Comparison of ENCODE assay signal across 30 cellular contexts in the genomic region with DNA sequence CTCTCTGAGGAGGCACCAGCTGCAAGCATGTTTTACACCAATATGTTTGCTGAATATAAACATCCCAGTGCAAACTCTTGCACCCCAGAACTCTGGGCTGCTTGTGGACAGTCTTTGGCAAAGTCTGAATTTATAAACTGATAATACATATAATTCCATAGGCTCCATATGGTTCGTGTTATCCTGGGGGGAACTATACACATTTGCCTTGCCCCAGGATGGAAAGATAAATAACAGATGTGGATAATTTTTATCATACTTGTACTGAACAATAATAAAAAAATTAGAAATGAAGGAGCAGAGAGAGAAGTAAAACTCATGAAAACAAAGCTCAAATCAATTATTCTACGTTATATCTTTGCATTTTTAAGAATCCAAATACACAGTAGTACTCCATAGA.
"Had no signal": no experiment of that assay in that cellular context is flagged by ENCODE, and none has a peak within 500 bp of the region (broad histone marks: within the 10 kb centered on the region; RNA-seq: fewer than 3 reads in every experiment).

No MANE protein-coding gene starts in this region.

- ATAC-seq: activated naive CD4-positive, alpha-beta T cell treated with anti-CD3 and anti-CD28 coated beads, Interleukin-2, amount 50 U/mL, for 72 hours; activated naive CD8-positive, alpha-beta T cell treated with anti-CD3 and anti-CD28 coated beads, Interleukin-2, amount 50 U/mL, for 24 hours; activated T-cell treated with anti-CD3 and anti-CD28 coated beads, Interleukin-2, amount 50 U/mL, for 4 hours; activated T-cell treated with anti-CD3 and anti-CD28 coated beads, Interleukin-2, amount 50 U/mL, for 72 hours; activated T-helper 17 cell treated with anti-CD3 and anti-CD28 coated beads, Interleukin-2, amount 50 U/mL, for 72 hours; body of pancreas had no signal

- H3K9me3 ChIP-seq: adrenal gland, ascending aorta, body of pancreas had no signal

- H3K36me3 ChIP-seq: adrenal gland, ascending aorta, brain microvascular endothelial cell, breast epithelium, cardiac muscle cell had no signal

- H3K4me1 ChIP-seq: adrenal gland, ascending aorta, body of pancreas, breast epithelium had no signal

- H3K4me3 ChIP-seq: adrenal gland, ascending aorta, body of pancreas, breast epithelium, cardiac muscle cell had no signal

- H3K27ac ChIP-seq: adrenal gland, ascending aorta, body of pancreas, brain microvascular endothelial cell, breast epithelium, cardiac muscle cell had no signal

- DNase-seq: activated effector memory CD4-positive, alpha-beta T cell treated with anti-CD3 and anti-CD28 coated beads, Interleukin-2, amount 50 U/mL, for 16 hours; activated effector memory CD4-positive, alpha-beta T cell treated with Interleukin-2 at 50 U/mL for 16 hours; activated gamma-delta T cell; activated gamma-delta T cell treated with Interleukin-2 at 50 U/mL for 16 hours; activated naive CD4-positive, alpha-beta T cell; activated naive CD4-positive, alpha-beta T cell treated with anti-CD3 and anti-CD28 coated beads for 36 hours; activated naive CD4-positive, alpha-beta T cell treated with anti-CD3 and anti-CD28 coated beads, Interleukin-2, amount 10 ng/mL, durations not matched to agents 7 days and 5 days; activated naive CD4-positive, alpha-beta T cell treated with anti-CD3 and anti-CD28 coated beads, Interleukin-2, amount 50 U/mL, for 16 hours; activated naive CD4-positive, alpha-beta T cell treated with Interleukin-2 at 50 U/mL for 16 hours; activated naive CD8-positive, alpha-beta T cell treated with anti-CD3 and anti-CD28 coated beads for 36 hours; activated naive CD8-positive, alpha-beta T cell treated with anti-CD3 and anti-CD28 coated beads, Interleukin-2, amount 10 ng/mL, durations not matched to agents 7 days and 5 days; activated naive CD8-positive, alpha-beta T cell treated with anti-CD3 and anti-CD28 coated beads, Interleukin-2, amount 50 U/mL, for 24 hours; activated T-cell treated with anti-CD3 and anti-CD28 coated beads, Interleukin-2, amount 50 U/mL, for 4 hours; activated T-cell treated with anti-CD3 and anti-CD28 coated beads, Interleukin-2, amount 50 U/mL, for 48 hours; activated T-cell treated with anti-CD3 and anti-CD28 coated beads, Interleukin-2, amount 50 U/mL, for 72 hours; adrenal gland; amniotic stem cell; amygdala; anterior cingulate cortex; aorta; body of pancreas; brain microvascular endothelial cell; caudate nucleus; central memory CD4-positive, alpha-beta T cell; cerebellar nuclear complex had no signal

- H3K27me3 ChIP-seq: adrenal gland, ascending aorta, body of pancreas, brain microvascular endothelial cell, breast epithelium, cardiac muscle cell had no signal
